In genomic region chr9:71042448-71042847, GRCh38 we compare ENCODE assay signal across 3 cellular contexts.
TF ChIP-seq lines count a peak whose summit lies in the region.

No MANE protein-coding gene starts in this region.

TF ChIP-seq in liver, 16 proteins besides CTCF, POLR2A, EP300 and RAD21:
- TF ChIP-seq RXRA (IDR thresholded peaks at IDR 0.05): peak; percentile 76 to 77
- peak; percentile 67 for TF ChIP-seq YY1 (IDR thresholded peaks at IDR 0.05)
- TF ChIP-seq HNF4A (conservative IDR thresholded peaks at IDR 0.05): peak; percentile 96 to 98
- peak in 1 of 2 donors; percentile 56 for TF ChIP-seq EGR1 (IDR thresholded peaks at IDR 0.05; ENCODE audit: low read depth in 2 of 2)
- TF ChIP-seq JUND (IDR thresholded peaks at IDR 0.05): peak; percentile 72 to 76
- TF ChIP-seq FOXA1 (IDR thresholded peaks at IDR 0.05): peak; percentile 35
- TF ChIP-seq ZBTB33 (IDR thresholded peaks at IDR 0.05): peak; percentile 37
- TF ChIP-seq HNF4G (IDR thresholded peaks at IDR 0.05): peak; percentile 86
- TF ChIP-seq NR2F2 (IDR thresholded peaks at IDR 0.05): no peak
- peak; percentile 53 for TF ChIP-seq MAX (IDR thresholded peaks at IDR 0.05)
- TF ChIP-seq GABPA (IDR thresholded peaks at IDR 0.05 in 1 of 2, conservative IDR thresholded peaks at IDR 0.05 in 1 of 2): no peak
- TF ChIP-seq SP1 (IDR thresholded peaks at IDR 0.05): peak; percentile 92
- TF ChIP-seq ATF3 (IDR thresholded peaks at IDR 0.05): no peak
- no peak for TF ChIP-seq TAF1 (conservative IDR thresholded peaks at IDR 0.05)
- TF ChIP-seq REST (IDR thresholded peaks at IDR 0.05): peak; percentile 58
- peak; percentile 52 for TF ChIP-seq FOXA2 (IDR thresholded peaks at IDR 0.05)

TF ChIP-seq in HepG2, 621 proteins besides CTCF, POLR2A, EP300 and RAD21:
- no peak for TF ChIP-seq SIX1 (CRISPR knock-in tag; IDR thresholded peaks at IDR 0.05; ENCODE audit: borderline replicate concordance)
- no peak for TF ChIP-seq SIX4 (CRISPR knock-in tag; IDR thresholded peaks at IDR 0.05)
- TF ChIP-seq SKI (IDR thresholded peaks at IDR 0.05; ENCODE audit: partially characterized antibody): no peak
- no peak for TF ChIP-seq ELF1 (CRISPR knock-in tag; IDR thresholded peaks at IDR 0.05)
- TF ChIP-seq CCDC6 (CRISPR knock-in tag; IDR thresholded peaks at IDR 0.05): no peak
- no peak for TF ChIP-seq HCFC1 (IDR thresholded peaks at IDR 0.05; ENCODE audit: low read depth, low read length)
- TF ChIP-seq HMG20A (CRISPR knock-in tag; IDR thresholded peaks at IDR 0.05; ENCODE audit: borderline replicate concordance): no peak
- no peak for TF ChIP-seq SPEN (CRISPR knock-in tag; IDR thresholded peaks at IDR 0.05; ENCODE audit: low read depth)

TF ChIP-seq in H1, 55 proteins besides CTCF, POLR2A, EP300 and RAD21:
- no peak for TF ChIP-seq SP2 (IDR thresholded peaks at IDR 0.05; ENCODE audit: low read length)
- TF ChIP-seq RBBP5 (IDR thresholded peaks at IDR 0.05; ENCODE audit: borderline replicate concordance, low read depth, low read length): no peak
- no peak for TF ChIP-seq BCL11A (IDR thresholded peaks at IDR 0.05; ENCODE audit: low read depth in 2 of 2, low read length in 2 of 2)
- TF ChIP-seq RNF2 (IDR thresholded peaks at IDR 0.05; ENCODE audit: borderline replicate concordance, low read depth, low read length, missing control alignments, poor library complexity, severe bottlenecking): no peak
- no peak for TF ChIP-seq GABPA (IDR thresholded peaks at IDR 0.05; ENCODE audit: borderline replicate concordance, insufficient read depth, low read length)
- TF ChIP-seq ZNF274 (IDR thresholded peaks at IDR 0.05; ENCODE audit: borderline replicate concordance, extremely low read depth, low read length): no peak
- no peak for TF ChIP-seq RXRA (IDR thresholded peaks at IDR 0.05; ENCODE audit: insufficient read depth, low read depth, low read length)
- TF ChIP-seq RFX5 (IDR thresholded peaks at IDR 0.05; ENCODE audit: borderline replicate concordance, low read depth, low read length): no peak
- no peak for TF ChIP-seq HDAC2 (IDR thresholded peaks at IDR 0.05; ENCODE audit: borderline replicate concordance in 1 of 2, low read depth in 2 of 2, low read length in 2 of 2)
